Comparison of ENCODE assay signal across 12 cellular contexts in genomic region chr2:205800257-205800656, GRCh38.
"Had no signal": no experiment of that assay in that cellular context is flagged by ENCODE, and none has a peak within 500 bp of the region (broad histone marks: within the 10 kb centered on the region; RNA-seq: fewer than 3 reads in every experiment).

No MANE protein-coding gene starts in this region.

- H3K9ac ChIP-seq: SK-N-SH had no signal

- H3K27me3 ChIP-seq: brain microvascular endothelial cell had no signal

- H3K9me3 ChIP-seq: psoas muscle, SK-N-SH had no signal

- H3K27ac ChIP-seq: brain microvascular endothelial cell, psoas muscle had no signal

- H3K36me3 ChIP-seq: brain microvascular endothelial cell had no signal

- H3K4me3 ChIP-seq: psoas muscle had no signal

- H3K4me1 ChIP-seq: psoas muscle had no signal

- ATAC-seq: natural killer cell; psoas muscle; Right ventricle myocardium inferior; stimulated activated naive CD8-positive, alpha-beta T cell treated with anti-CD3 and anti-CD28 coated beads, Interleukin-15, amount 100 ng/mL, for 72 hours had no signal

- DNase-seq: activated CD4-positive, alpha-beta T cell treated with anti-CD3 and anti-CD28 coated beads, Interleukin-2, amount 50 U/mL, for 1 hour; activated effector memory CD4-positive, alpha-beta T cell treated with Interleukin-2 at 50 U/mL for 16 hours; activated naive CD8-positive, alpha-beta T cell treated with anti-CD3 and anti-CD28 coated beads for 36 hours; natural killer cell; nucleus accumbens; psoas muscle; SK-N-SH; stimulated activated CD4-positive, alpha-beta T cell treated with anti-CD3 and anti-CD28 coated beads, Interleukin-15, amount 100 ng/mL, for 24 hours; stimulated activated CD4-positive, alpha-beta T cell treated with anti-CD3 and anti-CD28 coated beads, Interleukin-4, amount 100 ng/mL, for 24 hours; stimulated activated naive CD8-positive, alpha-beta T cell treated with anti-CD3 and anti-CD28 coated beads, Interleukin-15, amount 100 ng/mL, for 72 hours had no signal
